In genomic region chr7:73735526-73735905, GRCh38 we compare ENCODE assay signal across 1 cellular context.
TF ChIP-seq lines count a peak whose summit lies in the region.

No MANE protein-coding gene starts in this region.

TF ChIP-seq in HepG2, 621 proteins besides CTCF, POLR2A, EP300 and RAD21:
- no peak for TF ChIP-seq ZNF616 (CRISPR knock-in tag; IDR thresholded peaks at IDR 0.05; ENCODE audit: low read depth)
- TF ChIP-seq AGO2 (optimal IDR thresholded peaks at IDR 0.05; ENCODE audit: low read depth, low read length): peak; percentile 53
- no peak for TF ChIP-seq ZNF644 (CRISPR knock-in tag; IDR thresholded peaks at IDR 0.05; ENCODE audit: low read depth)
- no peak for TF ChIP-seq MIXL1 (CRISPR knock-in tag; IDR thresholded peaks at IDR 0.05)
- no peak for TF ChIP-seq MAZ (IDR thresholded peaks at IDR 0.05; ENCODE audit: borderline replicate concordance, low read depth, low read length)
- no peak for TF ChIP-seq MAZ (CRISPR knock-in tag; IDR thresholded peaks at IDR 0.05; ENCODE audit: low read depth)
